Comparison of ENCODE assay signal across 18 cellular contexts in genomic region chr6:121187833-121188200, GRCh38.
"Had no signal": no experiment of that assay in that cellular context is flagged by ENCODE, and none has a peak within 500 bp of the region (broad histone marks: within the 10 kb centered on the region; RNA-seq: fewer than 3 reads in every experiment).

No MANE protein-coding gene starts in this region.

- DNase-seq: activated CD4-positive, alpha-beta memory T cell treated with anti-CD3 and anti-CD28 coated beads for 36 hours; activated CD4-positive, alpha-beta T cell treated with anti-CD3 and anti-CD28 coated beads for 48 hours; activated effector memory CD4-positive, alpha-beta T cell treated with anti-CD3 and anti-CD28 coated beads, Interleukin-2, amount 50 U/mL, for 16 hours; activated naive CD4-positive, alpha-beta T cell treated with anti-CD3 and anti-CD28 coated beads, Interleukin-2, amount 10 ng/mL, durations not matched to agents 7 days and 5 days; activated T-cell treated with anti-CD3 and anti-CD28 coated beads, Interleukin-2, amount 50 U/mL, for 48 hours; amygdala; dermis blood vessel endothelial cell; effector CD8-positive, alpha-beta T cell; heart left ventricle; islet precursor cell; left cardiac atrium; stimulated activated CD4-positive, alpha-beta T cell treated with anti-CD3 and anti-CD28 coated beads, Interleukin-4, amount 100 ng/mL, for 24 hours; stimulated activated naive CD8-positive, alpha-beta T cell treated with anti-CD3 and anti-CD28 coated beads, Interleukin-15, Interleukin-2, amounts not matched to agents 100 U/mL and 50 U/mL, for 24 hours; T-helper 2 cell had no signal

- H3K27ac ChIP-seq: cardiac muscle cell, heart left ventricle had no signal

- H3K27me3 Mint-ChIP-seq: activated CD4-positive, alpha-beta memory T cell treated with anti-CD3 and anti-CD28 coated beads for 36 hours; activated naive CD4-positive, alpha-beta T cell treated with anti-CD3 and anti-CD28 coated beads, Interleukin-2, amount 10 ng/mL, durations not matched to agents 7 days and 5 days; natural killer cell treated with Interleukin-12 subunit alpha and Interleukin-12 subunit beta and Interleukin-15 and Interleukin-18, amount 100 ng/mL, for 72 hours; progenitor cell of endocrine pancreas had no signal

- H3K27ac Mint-ChIP-seq: activated CD4-positive, alpha-beta memory T cell treated with anti-CD3 and anti-CD28 coated beads for 36 hours; activated naive CD4-positive, alpha-beta T cell treated with anti-CD3 and anti-CD28 coated beads, Interleukin-2, amount 10 ng/mL, durations not matched to agents 7 days and 5 days; natural killer cell treated with Interleukin-12 subunit alpha and Interleukin-12 subunit beta and Interleukin-15 and Interleukin-18, amount 100 ng/mL, for 72 hours; progenitor cell of endocrine pancreas had no signal

- ATAC-seq: heart left ventricle; left cardiac atrium; natural killer cell treated with Interleukin-12 subunit alpha and Interleukin-12 subunit beta and Interleukin-15 and Interleukin-18, amount 100 ng/mL, for 72 hours; stimulated activated naive CD8-positive, alpha-beta T cell treated with anti-CD3 and anti-CD28 coated beads, Interleukin-15, Interleukin-2, amounts not matched to agents 100 U/mL and 50 U/mL, for 24 hours had no signal

- H3K36me3 Mint-ChIP-seq: activated naive CD4-positive, alpha-beta T cell treated with anti-CD3 and anti-CD28 coated beads, Interleukin-2, amount 10 ng/mL, durations not matched to agents 7 days and 5 days; natural killer cell treated with Interleukin-12 subunit alpha and Interleukin-12 subunit beta and Interleukin-15 and Interleukin-18, amount 100 ng/mL, for 72 hours had no signal

- H3K4me1 Mint-ChIP-seq: activated naive CD4-positive, alpha-beta T cell treated with anti-CD3 and anti-CD28 coated beads, Interleukin-2, amount 10 ng/mL, durations not matched to agents 7 days and 5 days had no signal

- H3K27me3 ChIP-seq: cardiac muscle cell, heart left ventricle had no signal

- H3K4me3 ChIP-seq: cardiac muscle cell, heart left ventricle, lung had no signal

- H3K9me3 ChIP-seq: heart left ventricle had no signal

- H3K4me3 Mint-ChIP-seq: activated CD4-positive, alpha-beta memory T cell treated with anti-CD3 and anti-CD28 coated beads for 36 hours; activated naive CD4-positive, alpha-beta T cell treated with anti-CD3 and anti-CD28 coated beads, Interleukin-2, amount 10 ng/mL, durations not matched to agents 7 days and 5 days; natural killer cell treated with Interleukin-12 subunit alpha and Interleukin-12 subunit beta and Interleukin-15 and Interleukin-18, amount 100 ng/mL, for 72 hours had no signal

- H3K36me3 ChIP-seq: cardiac muscle cell, heart left ventricle had no signal

- H3K9me3 Mint-ChIP-seq: activated CD4-positive, alpha-beta memory T cell treated with anti-CD3 and anti-CD28 coated beads for 36 hours; activated naive CD4-positive, alpha-beta T cell treated with anti-CD3 and anti-CD28 coated beads, Interleukin-2, amount 10 ng/mL, durations not matched to agents 7 days and 5 days; natural killer cell treated with Interleukin-12 subunit alpha and Interleukin-12 subunit beta and Interleukin-15 and Interleukin-18, amount 100 ng/mL, for 72 hours had no signal
